In genomic region chr3:111581403-111582113, GRCh38 we compare ENCODE assay signal across 23 cellular contexts. TPM values are rescaled to one million over a fixed set of nuclear protein-coding genes. Genes with fewer than 3 reads are reported as not detected.
A peak's percentile ranks its signal among the peaks of the same experiment; 100 is the strongest.
DNase-seq lines count a peak whose midpoint lies in the region; ATAC-seq, FAIRE-seq and TF ChIP-seq lines count a peak whose summit lies in the region.
"Had no signal": no experiment of that assay in that cellular context is flagged by ENCODE, and none has a peak within 500 bp of the region (broad histone marks: within the 10 kb centered on the region; RNA-seq: fewer than 3 reads in every experiment).

No MANE protein-coding gene starts in this region.

- peak overlapping the region; percentile 66 for H3K27ac Mint-ChIP-seq in T-helper 2 cell treated with Interferon-gamma antibody and Interleukin-4, amounts not matched to agents 5 μg/mL and 100 μg/mL, for 36 hours
- peak overlapping the region; percentile 54 for H3K27ac Mint-ChIP-seq in activated naive CD8-positive, alpha-beta T cell treated with anti-CD3 and anti-CD28 coated beads for 36 hours
- H3K27ac Mint-ChIP-seq in naive thymus-derived CD8-positive, alpha-beta T cell = peak overlapping the region in 9 of 10 donors; percentile 7 to 76 (median 54)

- no peaks in the 10 kb centered on the region for H3K9me3 Mint-ChIP-seq in T-helper 2 cell treated with Interferon-gamma antibody and Interleukin-4, amounts not matched to agents 5 μg/mL and 100 μg/mL, for 36 hours
- peaks cover 23% of the 10 kb centered on the region for H3K9me3 Mint-ChIP-seq in activated naive CD8-positive, alpha-beta T cell treated with anti-CD3 and anti-CD28 coated beads for 36 hours
- peaks cover 0 to 4% (median 0%) of the 10 kb centered on the region in 9 donors for H3K9me3 Mint-ChIP-seq in naive thymus-derived CD8-positive, alpha-beta T cell

- no peak overlapping the region for H3K27ac ChIP-seq in IMR-90 (ENCODE audit: insufficient read depth, low read length)
- H3K27ac ChIP-seq: ascending aorta, C4-2B, colonic mucosa, gastroesophageal sphincter, HL-60, spleen had no signal

- peaks cover 81% of the 10 kb centered on the region for H3K36me3 Mint-ChIP-seq in T-helper 2 cell treated with Interferon-gamma antibody and Interleukin-4, amounts not matched to agents 5 μg/mL and 100 μg/mL, for 36 hours (ENCODE audit: low read depth)
- H3K36me3 Mint-ChIP-seq in activated naive CD8-positive, alpha-beta T cell treated with anti-CD3 and anti-CD28 coated beads for 36 hours = peaks cover 87% of the 10 kb centered on the region
- H3K36me3 Mint-ChIP-seq in naive thymus-derived CD8-positive, alpha-beta T cell = peaks cover 28 to 98% (median 66%) of the 10 kb centered on the region in 3 donors

- ATAC-seq in IMR-90 (ENCODE audit: low read depth) = peak; percentile 36
- no peak for ATAC-seq in naive thymus-derived CD8-positive, alpha-beta T cell
- ATAC-seq: gastroesophageal sphincter; stimulated activated naive B cell treated with anti-CD40 and anti-IgM and Interleukin-4, amounts not matched to agents 10 μg/mL and 1 μg/mL and 100 μg/mL, for 72 hours had no signal

- H2AK9ac ChIP-seq in IMR-90 (replicated peaks; ENCODE audit: low read depth, low read length, poor library complexity) = no peak overlapping the region

- no peaks in the 10 kb centered on the region for H3K27me3 ChIP-seq in IMR-90 (ENCODE audit: control insufficient read depth, insufficient read depth, low read length)
- H3K27me3 ChIP-seq: ascending aorta, colonic mucosa, gastroesophageal sphincter, spleen, upper lobe of right lung had no signal

- no peak overlapping the region for H3K4me2 ChIP-seq in IMR-90 (ENCODE audit: low read depth, low read length)

- H4K20me1 ChIP-seq in IMR-90 (ENCODE audit: insufficient read depth, low read length) = no peaks in the 10 kb centered on the region

- peak overlapping the region; percentile 71 for H3K4ac ChIP-seq in IMR-90 (ENCODE audit: low read depth, low read length)

- no peak for TF ChIP-seq RAD21 in IMR-90 (IDR thresholded peaks at IDR 0.05; ENCODE audit: low read length)

- TF ChIP-seq POLR2A in IMR-90 (IDR thresholded peaks at IDR 0.05; ENCODE audit: low read depth, low read length) = no peak

- H2BK20ac ChIP-seq in IMR-90 (ENCODE audit: low read depth, low read length) = peak overlapping the region; percentile 70

- no peaks in the 10 kb centered on the region for H3K9me3 ChIP-seq in IMR-90 (ENCODE audit: control insufficient read depth, insufficient read depth, low read length)
- H3K9me3 ChIP-seq: ascending aorta, colonic mucosa, gastroesophageal sphincter, spleen, upper lobe of right lung had no signal

- H3K4me3 ChIP-seq in IMR-90 (ENCODE audit: insufficient read depth, low read depth, low read length) = no peak overlapping the region
- H3K4me3 ChIP-seq: ascending aorta, colonic mucosa, gastroesophageal sphincter, spleen, upper lobe of right lung had no signal

- H2BK5ac ChIP-seq in IMR-90 (ENCODE audit: low read depth, low read length, poor library complexity, severe bottlenecking) = peak overlapping the region; percentile 55

- no peaks in the 10 kb centered on the region for H3K9me1 ChIP-seq in IMR-90 (ENCODE audit: insufficient read depth, low read length)

- dilution Hi-C loops in IMR-90 (cut with HindIII; ENCODE audit: low sequenced_read_pairs, unreplicated experiment) = no loop called here

- in situ Hi-C loops in IMR-90 (cut with MboI; ENCODE audit: low sequenced_read_pairs) = loop anchor here (25.0 kb wide), 2 partner anchors 281 to 381 kb away; partner anchors contain the start of gene PHLDB2

- WGBS in IMR-90 (ENCODE audit: extremely low coverage in 2 of 2, insufficient read length in 1 of 2), 2 experiments = no CpG with 5 or more reads among the region's 2 CpGs

- no peaks in the 10 kb centered on the region for H3K27me3 Mint-ChIP-seq in T-helper 2 cell treated with Interferon-gamma antibody and Interleukin-4, amounts not matched to agents 5 μg/mL and 100 μg/mL, for 36 hours (ENCODE audit: low read depth)
- no peaks in the 10 kb centered on the region for H3K27me3 Mint-ChIP-seq in activated naive CD8-positive, alpha-beta T cell treated with anti-CD3 and anti-CD28 coated beads for 36 hours
- H3K27me3 Mint-ChIP-seq in naive thymus-derived CD8-positive, alpha-beta T cell = no peaks in the 10 kb centered on the region
- H3K27me3 Mint-ChIP-seq: stimulated activated naive B cell treated with anti-CD40 and anti-IgM and Interleukin-4, amounts not matched to agents 10 μg/mL and 1 μg/mL and 100 μg/mL, for 72 hours had no signal

- H3K14ac ChIP-seq in IMR-90 (replicated peaks; ENCODE audit: low read depth, low read length) = peak overlapping the region; percentile 43; the same call in 1 of the 2 replicates

- peak overlapping the region; percentile 24; the same call in 1 of the 2 replicates for H3K18ac ChIP-seq in IMR-90 (ENCODE audit: low read depth, low read length)

- H3K9ac ChIP-seq in IMR-90 (ENCODE audit: low read depth, low read length) = no peak overlapping the region

- peak overlapping the region in 1 of 2 experiments; percentile 2; a peak in 1 of 4 replicates for H4K8ac ChIP-seq in IMR-90 (ENCODE audit: low read depth in 2 of 2, low read length in 2 of 2)

- H3K4me1 ChIP-seq in IMR-90 (ENCODE audit: control insufficient read depth, insufficient read depth, low read length) = peaks cover 5% of the 10 kb centered on the region
- H3K4me1 ChIP-seq: colonic mucosa, gastroesophageal sphincter, upper lobe of right lung had no signal

- TF ChIP-seq CTCF in IMR-90 (conservative IDR thresholded peaks at IDR 0.05; ENCODE audit: low read depth, low read length) (no peak), D721Med (IDR thresholded peaks at IDR 0.05; ENCODE audit: insufficient read depth, missing control alignments) (no peak)

- H4K5ac ChIP-seq in IMR-90 (ENCODE audit: low read depth, low read length) = peak overlapping the region; percentile 15; the same call in 1 of the 2 replicates

- H2AK5ac ChIP-seq in IMR-90 (ENCODE audit: low read depth, low read length) = peak overlapping the region; percentile 71

- peak overlapping the region; percentile 62 for H2BK120ac ChIP-seq in IMR-90 (ENCODE audit: low read depth, low read length)

- POLR2A ChIA-PET in IMR-90 (lab: Charles Lee; ENCODE audit: unreplicated experiment) = no interaction called here
- POLR2A ChIA-PET in naive thymus-derived CD8-positive, alpha-beta T cell (lab: Charles Lee) = no interaction called here

- intact Hi-C loops in IMR-90 (cut with micrococcal nuclease) = no loop called here

- peak overlapping the region; percentile 51; the same call in 1 of the 2 replicates for H4K91ac ChIP-seq in IMR-90 (ENCODE audit: insufficient read depth, low read depth, low read length)

- BruUV-seq in IMR-90 (replicated peaks; lab: Mats Ljungman, UMichigan) = no TSS peak

- H3K23ac ChIP-seq in IMR-90 (ENCODE audit: low read depth, low read length) = no peak overlapping the region

- H3K79me1 ChIP-seq in IMR-90 (ENCODE audit: low read depth in 1 of 2, low read length in 2 of 2) = no peaks in the 10 kb centered on the region

- H3K4me3 Mint-ChIP-seq in T-helper 2 cell treated with Interferon-gamma antibody and Interleukin-4, amounts not matched to agents 5 μg/mL and 100 μg/mL, for 36 hours = peak overlapping the region; percentile 5
- no peak overlapping the region for H3K4me3 Mint-ChIP-seq in activated naive CD8-positive, alpha-beta T cell treated with anti-CD3 and anti-CD28 coated beads for 36 hours
- H3K4me3 Mint-ChIP-seq in naive thymus-derived CD8-positive, alpha-beta T cell = no peak overlapping the region
- H3K4me3 Mint-ChIP-seq: stimulated activated naive B cell treated with anti-CD40 and anti-IgM and Interleukin-4, amounts not matched to agents 10 μg/mL and 1 μg/mL and 100 μg/mL, for 72 hours had no signal

- no peaks in the 10 kb centered on the region for H3K36me3 ChIP-seq in IMR-90 (ENCODE audit: control insufficient read depth, insufficient read depth, low read length)
- H3K36me3 ChIP-seq: ascending aorta, colonic mucosa, gastroesophageal sphincter, upper lobe of right lung had no signal

- H2BK15ac ChIP-seq in IMR-90 (ENCODE audit: low read depth, low read length) = peak overlapping the region; percentile 77; the same call in 2 of the 3 replicates

- no peak overlapping the region for H3K56ac ChIP-seq in IMR-90 (ENCODE audit: extremely low read depth, insufficient read depth, low read length)

- DNase-seq in T-helper 2 cell treated with Interferon-gamma antibody and Interleukin-4, amounts not matched to agents 5 μg/mL and 100 μg/mL, for 36 hours (ENCODE audit: low spot score) = no peak
- DNase-seq in T-helper 2 cell = no peak
- no peak for DNase-seq in IMR-90
- DNase-seq in activated naive CD8-positive, alpha-beta T cell treated with anti-CD3 and anti-CD28 coated beads for 36 hours = no peak
- DNase-seq in naive thymus-derived CD8-positive, alpha-beta T cell = no peak
- no peak for DNase-seq in GM19238 (ENCODE audit: insufficient read length, low spot score)
- no peak for DNase-seq in D721Med (ENCODE audit: insufficient read length, low spot score)
- no peak for DNase-seq in SIG-M5 (lab: John Stamatoyannopoulos, UW)
- DNase-seq: activated CD4-positive, alpha-beta T cell treated with anti-CD3 and anti-CD28 coated beads for 1 hour; colonic mucosa; KBM-7; NCI-H1092 treated with DMSO at 0.1 percent for 48 hours; posterior cingulate gyrus; RPMI8226; spleen; stimulated activated naive B cell treated with anti-CD40 and anti-IgM and Interleukin-4, amounts not matched to agents 10 μg/mL and 1 μg/mL and 100 μg/mL, for 72 hours; upper lobe of right lung had no signal

- FAIRE-seq in D721Med (lab: Jason Lieb, UNC) = no peak

- CTCF ChIA-PET in IMR-90 (lab: Yijun Ruan, JAX) = no interaction called here

- no peak overlapping the region for H2AFZ ChIP-seq in IMR-90 (replicated peaks; ENCODE audit: low read length, poor library complexity)

- peaks cover 52% of the 10 kb centered on the region for H3K4me1 Mint-ChIP-seq in T-helper 2 cell treated with Interferon-gamma antibody and Interleukin-4, amounts not matched to agents 5 μg/mL and 100 μg/mL, for 36 hours (ENCODE audit: low read depth)
- H3K4me1 Mint-ChIP-seq in activated naive CD8-positive, alpha-beta T cell treated with anti-CD3 and anti-CD28 coated beads for 36 hours = peaks cover 66% of the 10 kb centered on the region
- peaks cover 31 to 54% (median 50%) of the 10 kb centered on the region in 4 donors for H3K4me1 Mint-ChIP-seq in naive thymus-derived CD8-positive, alpha-beta T cell

RNA-seq across cellular contexts. Expression of gene ZBED2, which starts 13.6 kb away (rescaled TPM):
- 0.72 and 1.1 TPM in 2 replicates for total RNA-seq in IMR-90 (2012; rRNA removed)
- polyA plus RNA-seq in IMR-90 (2012; rRNA removed) = 0.36 and 0.51 TPM in 2 replicates
- 0.15 and 0.34 TPM in 2 replicates for polyA plus RNA-seq in IMR-90 (2012; cell fraction: cytosol; rRNA removed)
- 0.10 and 0.21 TPM in 2 replicates for polyA plus RNA-seq in IMR-90 (2012; cell fraction: nucleus; rRNA removed; ENCODE audit: low replicate concordance)
- 100 to 1,000 TPM; 122 to 123 TPM for total RNA-seq in activated naive CD8-positive, alpha-beta T cell treated with anti-CD3 and anti-CD28 coated beads for 36 hours
- under 1 TPM in 1 of 2 experiments, not detected in 1; 0.16 TPM for total RNA-seq in naive thymus-derived CD8-positive, alpha-beta T cell
- polyA plus RNA-seq in naive thymus-derived CD8-positive, alpha-beta T cell = 1 to 10 TPM in 2 of 3 donors, under 1 TPM in 1; 0.30 to 1.9 (median 1.1) TPM
- total RNA-seq: liver had no signal
- polyA plus RNA-seq: liver had no signal

RNA-seq across cellular contexts. Expression of gene CD96, which starts 39.6 kb away (rescaled TPM):
- 0.18 and 0.28 TPM in 2 replicates for total RNA-seq in IMR-90 (2012; rRNA removed)
- 0.05 and 0.06 TPM in 2 replicates for polyA plus RNA-seq in IMR-90 (2012; rRNA removed)
- polyA plus RNA-seq in IMR-90 (2012; cell fraction: cytosol; rRNA removed) = 0.04 and 0.05 TPM in 2 replicates
- 0.21 TPM in 1 of 2 replicates, not detected in the other for polyA plus RNA-seq in IMR-90 (2012; cell fraction: nucleus; rRNA removed; ENCODE audit: low replicate concordance)
- total RNA-seq in activated naive CD8-positive, alpha-beta T cell treated with anti-CD3 and anti-CD28 coated beads for 36 hours = 10 to 100 TPM; 70.3 to 74.8 TPM
- 100 to 1,000 TPM; 316 to 330 TPM for total RNA-seq in naive thymus-derived CD8-positive, alpha-beta T cell
- polyA plus RNA-seq in naive thymus-derived CD8-positive, alpha-beta T cell = 100 to 1,000 TPM; 258 to 291 (median 265) TPM
- total RNA-seq: A172 had no signal

Comparison
In these comparisons a context has a peak if more than half of its experiments do, and no peak if none do; other contexts are left out.
1. RNA of gene ZBED2, which starts 13.6 kb away (total RNA-seq): 122 to 123 TPM in activated naive CD8-positive, alpha-beta T cell treated with anti-CD3 and anti-CD28 coated beads for 36 hours; 0.72 to 1.1 TPM in IMR-90 and 0.16 TPM in naive thymus-derived CD8-positive, alpha-beta T cell; every median in the first group is over 10 times any median in the second.
2. RNA of gene CD96, which starts 39.6 kb away (total RNA-seq): 316 to 330 TPM in naive thymus-derived CD8-positive, alpha-beta T cell and 70.3 to 74.8 TPM in activated naive CD8-positive, alpha-beta T cell treated with anti-CD3 and anti-CD28 coated beads for 36 hours; 0.18 to 0.28 TPM in IMR-90; every median in the first group is over 10 times any median in the second.
3. Peak in every context shown above with its lines, with median percentiles within 50 percentile points of each other: H3K27ac Mint-ChIP-seq.